In genomic region chr3:184665101-184665500, GRCh38 we compare ENCODE assay signal across 23 cellular contexts.
"Had no signal": no experiment of that assay in that cellular context is flagged by ENCODE, and none has a peak within 500 bp of the region (broad histone marks: within the 10 kb centered on the region; RNA-seq: fewer than 3 reads in every experiment).

No MANE protein-coding gene starts in this region.

- FAIRE-seq: endothelial cell of umbilical vein, islet of Langerhans, keratinocyte had no signal

- ATAC-seq: effector memory CD8-positive, alpha-beta T cell; gastrocnemius medialis; heart right ventricle; left cardiac atrium; left lung; left ventricle myocardium superior; lower lobe of right lung; mucosa of descending colon had no signal

- H3K4me1 ChIP-seq: colonic mucosa, esophagus squamous epithelium, left lung, lower lobe of right lung had no signal

- H3K36me3 ChIP-seq: colonic mucosa, esophagus squamous epithelium, gastrocnemius medialis, heart right ventricle, left lung, lower lobe of right lung had no signal

- H3K9me3 ChIP-seq: colonic mucosa, esophagus squamous epithelium, gastrocnemius medialis, heart right ventricle, left lung, lower lobe of right lung, mucosa of descending colon had no signal

- H3K36me3 Mint-ChIP-seq: naive B cell had no signal

- H3K27me3 ChIP-seq: colonic mucosa, esophagus squamous epithelium, gastrocnemius medialis, left lung had no signal

- DNase-seq: colonic mucosa; cortex of kidney; effector CD8-positive, alpha-beta T cell; effector memory CD8-positive, alpha-beta T cell; esophagus squamous epithelium; foreskin fibroblast; foreskin melanocyte; gastrocnemius medialis; glutamatergic neuron; head of caudate nucleus; heart right ventricle; hippocampal formation; left cardiac atrium; left lung; lower lobe of right lung; mesendoderm; mucosa of descending colon had no signal

- H3K9me3 Mint-ChIP-seq: dendritic cell treated with granulocyte-macrophage colony-stimulating factor and Interleukin-4, amounts not matched to agents 40 ng/mL and 50 ng/mL, for 4 days; effector memory CD8-positive, alpha-beta T cell; naive B cell had no signal

- H3K4me3 Mint-ChIP-seq: dendritic cell treated with granulocyte-macrophage colony-stimulating factor and Interleukin-4, amounts not matched to agents 40 ng/mL and 50 ng/mL, for 4 days; effector memory CD8-positive, alpha-beta T cell had no signal

- H3K27ac ChIP-seq: colonic mucosa, esophagus squamous epithelium, gastrocnemius medialis, heart right ventricle, left lung, lower lobe of right lung had no signal

- H3K27ac Mint-ChIP-seq: dendritic cell treated with granulocyte-macrophage colony-stimulating factor and Interleukin-4, amounts not matched to agents 40 ng/mL and 50 ng/mL, for 4 days; effector memory CD8-positive, alpha-beta T cell had no signal

- H3K4me3 ChIP-seq: colonic mucosa, esophagus squamous epithelium, gastrocnemius medialis, heart right ventricle, left lung, lower lobe of right lung, mucosa of descending colon had no signal
